Comparison of ENCODE assay signal across 10 cellular contexts in genomic region chr15:89406756-89407650, GRCh38.
A peak's percentile ranks its signal among the peaks of the same experiment; 100 is the strongest.
DNase-seq lines count a peak whose midpoint lies in the region; TF ChIP-seq lines count a peak whose summit lies in the region.
"Had no signal": no experiment of that assay in that cellular context is flagged by ENCODE, and none has a peak within 500 bp of the region (broad histone marks: within the 10 kb centered on the region; RNA-seq: fewer than 3 reads in every experiment).

No MANE protein-coding gene starts in this region.

- CTCF ChIA-PET in A673 (lab: Charles Lee): interaction anchor here (0.5 to 0.8 kb wide), 2 partner anchors 10 to 358 kb away, joined by 3 read pairs; no protein-coding TSS in a partner anchor

- H3K4me2 ChIP-seq in mesendoderm (ENCODE audit: low read length): no peak overlapping the region

- no peak overlapping the region for H2AK5ac ChIP-seq in mesendoderm (ENCODE audit: low read length)

- H3K79me2 ChIP-seq in mesendoderm (ENCODE audit: control insufficient read depth, insufficient read depth, low read length): no peaks in the 10 kb centered on the region

- TF ChIP-seq CTCF in A673 (conservative IDR thresholded peaks at IDR 0.05; ENCODE audit: low read depth, low read length): peak; percentile 35

- no peak overlapping the region for H3K4me3 ChIP-seq in A673 (ENCODE audit: low read depth, low read length, poor library complexity, severe bottlenecking)
- H3K4me3 ChIP-seq in HUES48 (ENCODE audit: low read depth, low read length): peak overlapping the region; percentile 44; the same call in 1 of the 2 replicates
- H3K4me3 ChIP-seq in adipocyte (ENCODE audit: low read length): peak overlapping the region; percentile 17
- H3K4me3 ChIP-seq in mesendoderm (ENCODE audit: low read length): no peak overlapping the region
- H3K4me3 ChIP-seq: lung had no signal

- no CpG with 5 or more reads among the region's 52 CpGs for WGBS in mesendoderm (ENCODE audit: extremely low coverage, insufficient coverage, low lambda C conversion rate)

- H3K23ac ChIP-seq in mesendoderm (ENCODE audit: low read length): no peak overlapping the region

- no peak overlapping the region for H4K8ac ChIP-seq in mesendoderm (ENCODE audit: low read depth, low read length)

- H2BK5ac ChIP-seq in mesendoderm (ENCODE audit: low read length): no peak overlapping the region

- no peak overlapping the region for H2BK15ac ChIP-seq in mesendoderm (replicated peaks; ENCODE audit: low read depth)

- no TSS peak for BruUV-seq in A673 (replicated peaks; lab: Mats Ljungman, UMichigan)

- no peak overlapping the region for H4K5ac ChIP-seq in mesendoderm (ENCODE audit: low read length)

- H3K56ac ChIP-seq in mesendoderm (ENCODE audit: low read length): no peak overlapping the region

- H2BK120ac ChIP-seq in mesendoderm (ENCODE audit: low read depth, low read length): no peak overlapping the region

- H3K4ac ChIP-seq in mesendoderm (ENCODE audit: low read depth, low read length): no peak overlapping the region

- H3K36me3 ChIP-seq in A673 (ENCODE audit: insufficient read depth, low read length, poor library complexity, severe bottlenecking): no peaks in the 10 kb centered on the region
- no peaks in the 10 kb centered on the region for H3K36me3 ChIP-seq in HUES48 (ENCODE audit: control insufficient read depth, insufficient read depth, low read length)
- no peaks in the 10 kb centered on the region for H3K36me3 ChIP-seq in adipocyte (ENCODE audit: control insufficient read depth, insufficient read depth, low read length, severe bottlenecking)
- no peaks in the 10 kb centered on the region for H3K36me3 ChIP-seq in mesendoderm (ENCODE audit: control insufficient read depth, insufficient read depth, low read length)

- H3K79me1 ChIP-seq in mesendoderm (ENCODE audit: low read length): no peaks in the 10 kb centered on the region

- H3K9ac ChIP-seq in HUES48 (ENCODE audit: low read depth, low read length) (no peak overlapping the region), adipocyte (ENCODE audit: low read length) (no peak overlapping the region), mesendoderm (ENCODE audit: low read length) (no peak overlapping the region)

- H3K18ac ChIP-seq in mesendoderm (ENCODE audit: low read length): no peak overlapping the region

- intact Hi-C loops in A673 (cut with micrococcal nuclease; ENCODE audit: unreplicated experiment): no loop called here

- no peak overlapping the region for H3K27ac ChIP-seq in A673 (ENCODE audit: low read depth, low read length, poor library complexity, severe bottlenecking)
- H3K27ac ChIP-seq in HUES48 (ENCODE audit: low read depth, low read length): no peak overlapping the region
- no peak overlapping the region for H3K27ac ChIP-seq in mesendoderm (ENCODE audit: low read depth, low read length)

- peak; percentile 79 for DNase-seq in A673 (ENCODE audit: low spot score)
- peak; percentile 10 for DNase-seq in adipocyte (ENCODE audit: low read depth)
- peak; percentile 65 for DNase-seq in mesendoderm
- no peak for DNase-seq in activated gamma-delta T cell (lab: John Stamatoyannopoulos, UW)
- DNase-seq in D341Med (ENCODE audit: low spot score): no peak
- no peak for DNase-seq in T1000 (lab: John Stamatoyannopoulos, UW)
- no peak for DNase-seq in dermis blood vessel endothelial cell
- DNase-seq: KG1 had no signal

- no peaks in the 10 kb centered on the region for H3K9me3 ChIP-seq in A673 (ENCODE audit: low read depth, low read length, poor library complexity, severe bottlenecking)
- H3K9me3 ChIP-seq in HUES48 (ENCODE audit: control insufficient read depth, insufficient read depth, low read length): no peaks in the 10 kb centered on the region
- H3K9me3 ChIP-seq in adipocyte (ENCODE audit: control insufficient read depth, low read length): no peaks in the 10 kb centered on the region

- H3K4me1 ChIP-seq in A673 (ENCODE audit: insufficient read depth, low read length, poor library complexity, severe bottlenecking) (no peaks in the 10 kb centered on the region), HUES48 (ENCODE audit: control insufficient read depth, insufficient read depth, low read length) (peaks cover 32% of the 10 kb centered on the region), adipocyte (ENCODE audit: control insufficient read depth, insufficient read depth, low read length) (peaks cover 21% of the 10 kb centered on the region), mesendoderm (ENCODE audit: control insufficient read depth, low read depth, low read length) (no peaks in the 10 kb centered on the region)

- H3K27me3 ChIP-seq in A673 (replicated peaks; ENCODE audit: insufficient read depth, low read depth, low read length, poor library complexity): peaks cover 11% of the 10 kb centered on the region
- peaks cover 100% of the 10 kb centered on the region for H3K27me3 ChIP-seq in HUES48 (ENCODE audit: control insufficient read depth, insufficient read depth, low read length)
- peaks cover 99% of the 10 kb centered on the region for H3K27me3 ChIP-seq in adipocyte (replicated peaks; ENCODE audit: control insufficient read depth, insufficient read depth, low read length)
- peaks cover 94% of the 10 kb centered on the region for H3K27me3 ChIP-seq in mesendoderm (ENCODE audit: insufficient read depth, low read length, poor library complexity)

- POLR2A ChIA-PET in A673 (lab: Charles Lee; ENCODE audit: low non-redundant PET): no interaction called here

Comparison
In these comparisons a context has a peak if more than half of its experiments do, and no peak if none do; other contexts are left out.
1. DNase-seq: peak in A673 (single experiment), adipocyte (single experiment) and mesendoderm (single experiment); none in activated gamma-delta T cell (single experiment), D341Med (single experiment), T1000 (single experiment) and dermis blood vessel endothelial cell (single experiment).
2. H3K4me3 ChIP-seq: peak in HUES48 (single experiment) and adipocyte (single experiment); none in A673 (single experiment) and mesendoderm (single experiment).